24 cellular contexts compared by ENCODE assay signal in the genomic region with DNA sequence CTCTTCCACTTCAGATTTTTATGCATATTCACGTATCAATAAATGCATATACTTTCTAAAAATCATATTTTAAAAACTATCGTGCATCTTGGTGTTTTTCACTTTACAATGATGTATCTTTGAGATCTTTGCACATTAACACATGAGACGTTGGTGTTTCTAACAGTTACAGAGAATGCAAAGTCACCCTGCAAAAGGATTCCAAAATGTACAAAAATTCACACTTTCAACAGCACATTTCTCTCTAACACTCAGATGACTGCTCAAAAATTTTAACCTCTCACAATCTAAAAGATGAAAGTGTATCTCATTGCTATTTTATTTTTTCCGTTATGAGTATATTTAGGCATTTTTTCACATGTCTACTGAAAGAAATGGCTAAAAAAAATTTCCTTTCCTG. TPM values are rescaled to one million over a fixed set of nuclear protein-coding genes. Genes with fewer than 3 reads are reported as not detected.
DNase-seq lines count a peak whose midpoint lies in the region; ATAC-seq, FAIRE-seq and TF ChIP-seq lines count a peak whose summit lies in the region.
"Had no signal": no experiment of that assay in that cellular context is flagged by ENCODE, and none has a peak within 500 bp of the region (broad histone marks: within the 10 kb centered on the region; RNA-seq: fewer than 3 reads in every experiment).

No MANE protein-coding gene starts in this region.

- H3K4me1 ChIP-seq in PC-9 (replicated peaks; ENCODE audit: insufficient read depth) (peaks cover 67% of the 10 kb centered on the region), osteoblast (ENCODE audit: insufficient read depth, low read length) (peaks cover 49% of the 10 kb centered on the region), HAP-1 (peaks cover 16% of the 10 kb centered on the region)

- ATAC-seq in HG02623 (IDR thresholded peaks at IDR 0.05; ENCODE audit: unreplicated experiment) = no peak
- ATAC-seq: CD8-positive, alpha-beta T cell; HepG2; Panc1 had no signal

- intact Hi-C loops in PC-9 (cut with micrococcal nuclease; ENCODE audit: unreplicated experiment) = no loop called here

- H3K36me3 Mint-ChIP-seq in immature natural killer cell = peaks cover 0 to 7% (median 0%) of the 10 kb centered on the region in 3 donors
- H3K36me3 Mint-ChIP-seq: CD8-positive, alpha-beta T cell had no signal

- peak overlapping the region; percentile 37 to 85 (median 61) for H3K27ac Mint-ChIP-seq in immature natural killer cell
- H3K27ac Mint-ChIP-seq: B cell; CD8-positive, alpha-beta T cell had no signal

- in situ Hi-C loops in HAP-1 (cut with MboI; ENCODE audit: low sequenced_read_pairs) = no loop called here

- H2AFZ ChIP-seq in PC-9 (no peak overlapping the region), osteoblast (ENCODE audit: low read length) (no peak overlapping the region)
- H2AFZ ChIP-seq: GM23248 had no signal

- no peaks in the 10 kb centered on the region for H3K9me3 Mint-ChIP-seq in immature natural killer cell

- POLR2A ChIA-PET in PC-9 (lab: Charles Lee; ENCODE audit: unreplicated experiment) (interaction anchor here (0.6 kb wide), 1 partner anchor 201 kb away, joined by 7 read pairs; no protein-coding TSS in a partner anchor), GM10248 (lab: Yijun Ruan, JAX) (no interaction called here)

- no peak overlapping the region for H3K4me3 ChIP-seq in PC-9
- no peak overlapping the region for H3K4me3 ChIP-seq in osteoblast (ENCODE audit: insufficient read depth, low read length)
- no peak overlapping the region for H3K4me3 ChIP-seq in HAP-1

- H3K27me3 Mint-ChIP-seq in immature natural killer cell (ENCODE audit: low read depth in 3 of 3) = peaks cover 0 to 2% (median 0%) of the 10 kb centered on the region in 3 donors
- H3K27me3 Mint-ChIP-seq: B cell had no signal

- peaks cover 58 to 80% of the 10 kb centered on the region in 2 donors for H3K4me1 Mint-ChIP-seq in immature natural killer cell
- H3K4me1 Mint-ChIP-seq: B cell had no signal

- H3K9me2 ChIP-seq in PC-9 (ENCODE audit: insufficient read depth) = no peaks in the 10 kb centered on the region

- peak overlapping the region; percentile 65; the same call in 1 of the 2 replicates for H3K4me2 ChIP-seq in PC-9
- H3K4me2 ChIP-seq in osteoblast (ENCODE audit: insufficient read depth, low read length) = peak overlapping the region; percentile 17

- DNase-seq in PC-9 (no peak), immature natural killer cell (no peak), osteoblast (ENCODE audit: insufficient read length, low spot score, missing footprints) (no peak), HAP-1 (ENCODE audit: low spot score in 2 of 2) (no peak), GM10248 (ENCODE audit: extremely low spot score) (no peak)
- DNase-seq: Caco-2; CD8-positive, alpha-beta T cell; DMS 273 treated with DMSO at 0.1 percent for 48 hours; DMS79; GF-D8; KBM-7; MM.1S; NCI-H1417; NCI-H1694; NCI-H2029 treated with DMSO at 0.1 percent for 48 hours; NCI-H2227 treated with DMSO at 0.1 percent for 48 hours; SHP77 treated with DMSO at 0.1 percent for 48 hours had no signal

- H3K36me3 ChIP-seq in PC-9 (ENCODE audit: low read depth) (no peaks in the 10 kb centered on the region), osteoblast (ENCODE audit: insufficient read depth, low read length) (no peaks in the 10 kb centered on the region), HAP-1 (replicated peaks) (peaks cover 9% of the 10 kb centered on the region; the same call in 1 of the 2 replicates)

- H3K27me3 ChIP-seq in PC-9 (ENCODE audit: insufficient read depth, low read depth) (no peaks in the 10 kb centered on the region), osteoblast (ENCODE audit: insufficient read depth, low read length) (no peaks in the 10 kb centered on the region), HAP-1 (ENCODE audit: low read depth) (no peaks in the 10 kb centered on the region)

- no TSS peak for BruUV-seq in PC-9 (replicated peaks; lab: Mats Ljungman, UMichigan)

- CTCF ChIA-PET in PC-9 (lab: Charles Lee) (no interaction called here), GM10248 (lab: Yijun Ruan, JAX) (interaction anchor here (2.5 kb wide), 1 partner anchor 11 kb away, joined by 9 read pairs; no protein-coding TSS in a partner anchor)

- TF ChIP-seq CTCF in PC-9 (conservative IDR thresholded peaks at IDR 0.05) (no peak), osteoblast (IDR thresholded peaks at IDR 0.05; ENCODE audit: extremely low read depth, low read depth, low read length) (no peak), GM10248 (IDR thresholded peaks at IDR 0.05; ENCODE audit: control extremely low read depth, extremely low read depth, low read depth, missing control alignments) (no peak)

- H3K79me2 ChIP-seq in PC-9 (ENCODE audit: low read depth) (peaks cover 23% of the 10 kb centered on the region), osteoblast (ENCODE audit: insufficient read depth, low read length) (peaks cover 56% of the 10 kb centered on the region)

- H3K4me3 Mint-ChIP-seq in immature natural killer cell = peak overlapping the region; percentile 33 to 81 (median 64)
- H3K4me3 Mint-ChIP-seq: B cell; CD8-positive, alpha-beta T cell had no signal

- H3K27ac ChIP-seq in PC-9 (peak overlapping the region; percentile 73), osteoblast (ENCODE audit: low read depth, low read length) (peak overlapping the region; percentile 47)
- H3K27ac ChIP-seq: C4-2B, GM23248 had no signal

- H4K20me1 ChIP-seq in PC-9 (ENCODE audit: insufficient read depth) = no peaks in the 10 kb centered on the region
- no peaks in the 10 kb centered on the region for H4K20me1 ChIP-seq in osteoblast (ENCODE audit: insufficient read depth, low read length)

- no peaks in the 10 kb centered on the region for H3K9me3 ChIP-seq in PC-9 (ENCODE audit: insufficient read depth, low read depth)
- H3K9me3 ChIP-seq in osteoblast (ENCODE audit: low read depth, low read length) = no peaks in the 10 kb centered on the region
- H3K9me3 ChIP-seq in HAP-1 = no peaks in the 10 kb centered on the region
- H3K9me3 ChIP-seq: Caco-2 had no signal

- H3F3A ChIP-seq in PC-9 (ENCODE audit: insufficient read depth, low read depth) = peaks cover 19% of the 10 kb centered on the region

- FAIRE-seq in G401.6 (lab: Jason Lieb, UNC) = peak; percentile 3
- FAIRE-seq: HepG2 had no signal

RNA-seq across cellular contexts. Expression of a gene that starts 38.9 kb away (rescaled TPM):
- 13.2 and 25.3 TPM in 2 replicates for total RNA-seq in PC-9 (2021)
- 1 to 10 TPM; 2.6 to 9.1 (median 7.3) TPM for polyA plus RNA-seq in immature natural killer cell
- total RNA-seq in osteoblast = 12.7 and 19.7 TPM in 2 replicates
